ENCODE assay signal across 20 cellular contexts in the genomic region with DNA sequence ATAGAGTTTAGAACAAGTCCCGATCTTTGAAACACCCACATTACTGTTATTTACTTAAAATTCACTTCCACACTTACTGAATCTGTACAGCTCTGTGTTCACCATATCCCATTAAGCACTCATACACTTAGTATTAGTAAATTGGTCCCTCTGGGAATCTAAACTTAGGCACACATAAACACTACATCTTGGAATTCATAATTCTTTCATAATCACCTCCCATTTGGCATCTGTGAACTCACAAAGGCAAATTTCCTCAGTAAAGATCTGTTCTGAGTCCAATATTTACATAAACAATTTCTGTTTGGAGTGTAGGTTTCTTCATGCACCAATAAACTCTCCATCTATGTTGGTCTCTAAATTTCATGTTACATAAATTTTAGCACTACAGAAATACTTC.
"Had no signal": no experiment of that assay in that cellular context is flagged by ENCODE, and none has a peak within 500 bp of the region (broad histone marks: within the 10 kb centered on the region; RNA-seq: fewer than 3 reads in every experiment).

No MANE protein-coding gene starts in this region.

- H3K9me3 ChIP-seq: SK-N-SH had no signal

- H3K9ac ChIP-seq: SK-N-SH had no signal

- H3K4me2 ChIP-seq: SK-N-SH had no signal

- DNase-seq: Karpas-422, KG1, MV-4-11, NCI-H1048, NCI-H1105, NCI-H1417, NCI-H1436 treated with DMSO at 0.1 percent for 48 hours, NCI-H1694, NCI-H187 treated with DMSO at 0.1 percent for 48 hours, NCI-H2029 treated with DMSO at 0.1 percent for 48 hours, NCI-H2171, NCI-H226, NCI-H446, NCI-H510A, NCI-H524 treated with DMSO at 0.1 percent for 48 hours, NCI-H69, NCI-H774, RPMI8226, SHP77, SK-N-SH had no signal
